1 cellular context compared by ENCODE assay signal in the genomic region with DNA sequence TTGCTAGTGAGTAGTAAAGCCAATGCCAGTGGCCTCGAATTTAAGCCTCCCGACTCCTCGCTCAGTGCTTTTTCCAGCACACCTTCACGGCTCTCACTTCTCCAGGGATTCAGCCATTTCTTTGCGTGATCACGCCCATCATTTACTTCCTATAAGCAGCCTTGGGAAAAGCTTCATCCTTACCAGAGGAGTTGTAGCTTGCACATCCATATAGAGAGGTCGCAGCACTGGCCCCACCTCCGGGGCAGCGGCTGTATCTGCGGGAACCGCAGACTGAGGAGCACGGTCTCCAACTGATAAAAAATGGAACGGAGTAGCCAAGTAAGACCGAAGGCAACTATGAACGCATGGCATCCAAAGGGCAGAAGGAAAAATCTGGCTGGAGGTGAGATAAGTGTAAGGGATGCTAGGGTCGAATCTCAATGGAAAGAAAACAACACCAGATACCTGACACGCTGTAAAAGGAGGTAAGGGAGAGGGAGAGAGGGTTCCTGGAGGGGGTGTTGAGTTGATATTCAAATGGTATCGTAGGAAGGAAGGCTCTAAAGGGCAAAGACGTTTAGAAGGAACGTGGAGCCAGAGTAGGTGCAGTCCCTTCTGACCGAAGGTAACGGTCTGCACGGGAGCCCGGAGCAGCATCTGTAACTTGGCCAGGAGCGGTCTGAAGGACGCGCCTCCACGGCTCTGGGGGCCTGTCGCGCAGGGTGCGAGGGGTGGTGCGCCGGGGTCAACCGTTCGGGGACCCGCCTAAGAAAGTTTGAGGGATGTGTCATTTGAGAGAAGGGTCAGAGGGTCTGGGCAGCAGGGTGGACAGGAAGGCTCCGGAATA.
TF ChIP-seq lines count a peak whose summit lies in the region.

No MANE protein-coding gene starts in this region.

TF ChIP-seq in K562, 482 proteins besides CTCF, POLR2A, EP300 and RAD21 (continues in another document):
- TF ChIP-seq HOMEZ (CRISPR knock-in tag; IDR thresholded peaks at IDR 0.05), result no peak
- no peak for TF ChIP-seq FOXJ3 (CRISPR knock-in tag; IDR thresholded peaks at IDR 0.05)
- TF ChIP-seq ZNF197 (CRISPR knock-in tag; IDR thresholded peaks at IDR 0.05; ENCODE audit: low read depth), result no peak
- TF ChIP-seq ZC3H8 (IDR thresholded peaks at IDR 0.05), result no peak
- TF ChIP-seq, protein P1, sequence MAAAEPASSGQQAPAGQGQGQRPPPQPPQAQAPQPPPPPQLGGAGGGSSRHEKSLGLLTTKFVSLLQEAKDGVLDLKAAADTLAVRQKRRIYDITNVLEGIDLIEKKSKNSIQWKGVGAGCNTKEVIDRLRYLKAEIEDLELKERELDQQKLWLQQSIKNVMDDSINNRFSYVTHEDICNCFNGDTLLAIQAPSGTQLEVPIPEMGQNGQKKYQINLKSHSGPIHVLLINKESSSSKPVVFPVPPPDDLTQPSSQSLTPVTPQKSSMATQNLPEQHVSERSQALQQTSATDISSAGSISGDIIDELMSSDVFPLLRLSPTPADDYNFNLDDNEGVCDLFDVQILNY (CRISPR knock-in tag; IDR thresholded peaks at IDR 0.05), result peak; percentile 7; the same call in 1 of the 2 replicates
- no peak for TF ChIP-seq BDP1 (IDR thresholded peaks at IDR 0.05; ENCODE audit: insufficient read depth, insufficient read length)
- TF ChIP-seq TBP (optimal IDR thresholded peaks at IDR 0.05; ENCODE audit: low read depth, low read length), result peak; percentile 23
- TF ChIP-seq RBBP5 (IDR thresholded peaks at IDR 0.05; ENCODE audit: borderline replicate concordance, insufficient read depth, low read length, poor library complexity, severe bottlenecking), result no peak
- TF ChIP-seq ELF1 (tag; IDR thresholded peaks at IDR 0.05), result no peak
- no peak for TF ChIP-seq PATZ1 (CRISPR knock-in tag; IDR thresholded peaks at IDR 0.05; ENCODE audit: borderline replicate concordance)
- no peak for TF ChIP-seq POLR2B (IDR thresholded peaks at IDR 0.05; ENCODE audit: low read depth, partially characterized antibody)
- no peak for TF ChIP-seq TFE3 (CRISPR knock-in tag; IDR thresholded peaks at IDR 0.05)
- TF ChIP-seq ZNF146 (CRISPR knock-in tag; IDR thresholded peaks at IDR 0.05; ENCODE audit: unreplicated experiment), result no peak
- no peak for TF ChIP-seq ZKSCAN8 (CRISPR knock-in tag; IDR thresholded peaks at IDR 0.05)
- TF ChIP-seq ATF3 (IDR thresholded peaks at IDR 0.05), result no peak
- no peak for TF ChIP-seq ATF3 (CRISPR knock-in tag; conservative IDR thresholded peaks at IDR 0.05)
- TF ChIP-seq STAT6 (CRISPR knock-in tag; IDR thresholded peaks at IDR 0.05), result no peak
- TF ChIP-seq, protein P2, sequence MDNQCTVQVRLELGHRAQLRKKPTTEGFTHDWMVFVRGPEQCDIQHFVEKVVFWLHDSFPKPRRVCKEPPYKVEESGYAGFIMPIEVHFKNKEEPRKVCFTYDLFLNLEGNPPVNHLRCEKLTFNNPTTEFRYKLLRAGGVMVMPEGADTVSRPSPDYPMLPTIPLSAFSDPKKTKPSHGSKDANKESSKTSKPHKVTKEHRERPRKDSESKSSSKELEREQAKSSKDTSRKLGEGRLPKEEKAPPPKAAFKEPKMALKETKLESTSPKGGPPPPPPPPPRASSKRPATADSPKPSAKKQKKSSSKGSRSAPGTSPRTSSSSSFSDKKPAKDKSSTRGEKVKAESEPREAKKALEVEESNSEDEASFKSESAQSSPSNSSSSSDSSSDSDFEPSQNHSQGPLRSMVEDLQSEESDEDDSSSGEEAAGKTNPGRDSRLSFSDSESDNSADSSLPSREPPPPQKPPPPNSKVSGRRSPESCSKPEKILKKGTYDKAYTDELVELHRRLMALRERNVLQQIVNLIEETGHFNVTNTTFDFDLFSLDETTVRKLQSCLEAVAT (IDR thresholded peaks at IDR 0.05), result 0 out of 4 replicates have a peak, but pooled peaks of 1 of the 2 experiments have one; percentile 34
- TF ChIP-seq, protein P3, sequence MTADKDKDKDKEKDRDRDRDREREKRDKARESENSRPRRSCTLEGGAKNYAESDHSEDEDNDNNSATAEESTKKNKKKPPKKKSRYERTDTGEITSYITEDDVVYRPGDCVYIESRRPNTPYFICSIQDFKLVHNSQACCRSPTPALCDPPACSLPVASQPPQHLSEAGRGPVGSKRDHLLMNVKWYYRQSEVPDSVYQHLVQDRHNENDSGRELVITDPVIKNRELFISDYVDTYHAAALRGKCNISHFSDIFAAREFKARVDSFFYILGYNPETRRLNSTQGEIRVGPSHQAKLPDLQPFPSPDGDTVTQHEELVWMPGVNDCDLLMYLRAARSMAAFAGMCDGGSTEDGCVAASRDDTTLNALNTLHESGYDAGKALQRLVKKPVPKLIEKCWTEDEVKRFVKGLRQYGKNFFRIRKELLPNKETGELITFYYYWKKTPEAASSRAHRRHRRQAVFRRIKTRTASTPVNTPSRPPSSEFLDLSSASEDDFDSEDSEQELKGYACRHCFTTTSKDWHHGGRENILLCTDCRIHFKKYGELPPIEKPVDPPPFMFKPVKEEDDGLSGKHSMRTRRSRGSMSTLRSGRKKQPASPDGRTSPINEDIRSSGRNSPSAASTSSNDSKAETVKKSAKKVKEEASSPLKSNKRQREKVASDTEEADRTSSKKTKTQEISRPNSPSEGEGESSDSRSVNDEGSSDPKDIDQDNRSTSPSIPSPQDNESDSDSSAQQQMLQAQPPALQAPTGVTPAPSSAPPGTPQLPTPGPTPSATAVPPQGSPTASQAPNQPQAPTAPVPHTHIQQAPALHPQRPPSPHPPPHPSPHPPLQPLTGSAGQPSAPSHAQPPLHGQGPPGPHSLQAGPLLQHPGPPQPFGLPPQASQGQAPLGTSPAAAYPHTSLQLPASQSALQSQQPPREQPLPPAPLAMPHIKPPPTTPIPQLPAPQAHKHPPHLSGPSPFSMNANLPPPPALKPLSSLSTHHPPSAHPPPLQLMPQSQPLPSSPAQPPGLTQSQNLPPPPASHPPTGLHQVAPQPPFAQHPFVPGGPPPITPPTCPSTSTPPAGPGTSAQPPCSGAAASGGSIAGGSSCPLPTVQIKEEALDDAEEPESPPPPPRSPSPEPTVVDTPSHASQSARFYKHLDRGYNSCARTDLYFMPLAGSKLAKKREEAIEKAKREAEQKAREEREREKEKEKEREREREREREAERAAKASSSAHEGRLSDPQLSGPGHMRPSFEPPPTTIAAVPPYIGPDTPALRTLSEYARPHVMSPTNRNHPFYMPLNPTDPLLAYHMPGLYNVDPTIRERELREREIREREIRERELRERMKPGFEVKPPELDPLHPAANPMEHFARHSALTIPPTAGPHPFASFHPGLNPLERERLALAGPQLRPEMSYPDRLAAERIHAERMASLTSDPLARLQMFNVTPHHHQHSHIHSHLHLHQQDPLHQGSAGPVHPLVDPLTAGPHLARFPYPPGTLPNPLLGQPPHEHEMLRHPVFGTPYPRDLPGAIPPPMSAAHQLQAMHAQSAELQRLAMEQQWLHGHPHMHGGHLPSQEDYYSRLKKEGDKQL (CRISPR knock-in tag; IDR thresholded peaks at IDR 0.05; ENCODE audit: borderline replicate concordance), result no peak
- TF ChIP-seq ZSCAN29 (IDR thresholded peaks at IDR 0.05), result no peak
- peak; percentile 22; the same call in 1 of the 2 replicates for TF ChIP-seq SMARCA4 (IDR thresholded peaks at IDR 0.05)
- TF ChIP-seq NR2F6 (CRISPR knock-in tag; IDR thresholded peaks at IDR 0.05), result no peak
- TF ChIP-seq, protein P4, sequence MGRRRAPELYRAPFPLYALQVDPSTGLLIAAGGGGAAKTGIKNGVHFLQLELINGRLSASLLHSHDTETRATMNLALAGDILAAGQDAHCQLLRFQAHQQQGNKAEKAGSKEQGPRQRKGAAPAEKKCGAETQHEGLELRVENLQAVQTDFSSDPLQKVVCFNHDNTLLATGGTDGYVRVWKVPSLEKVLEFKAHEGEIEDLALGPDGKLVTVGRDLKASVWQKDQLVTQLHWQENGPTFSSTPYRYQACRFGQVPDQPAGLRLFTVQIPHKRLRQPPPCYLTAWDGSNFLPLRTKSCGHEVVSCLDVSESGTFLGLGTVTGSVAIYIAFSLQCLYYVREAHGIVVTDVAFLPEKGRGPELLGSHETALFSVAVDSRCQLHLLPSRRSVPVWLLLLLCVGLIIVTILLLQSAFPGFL (CRISPR knock-in tag; IDR thresholded peaks at IDR 0.05), result no peak
- TF ChIP-seq HDAC1 (IDR thresholded peaks at IDR 0.05), result no peak
- TF ChIP-seq KLF10 (CRISPR knock-in tag; IDR thresholded peaks at IDR 0.05), result no peak
- TF ChIP-seq, protein P5, sequence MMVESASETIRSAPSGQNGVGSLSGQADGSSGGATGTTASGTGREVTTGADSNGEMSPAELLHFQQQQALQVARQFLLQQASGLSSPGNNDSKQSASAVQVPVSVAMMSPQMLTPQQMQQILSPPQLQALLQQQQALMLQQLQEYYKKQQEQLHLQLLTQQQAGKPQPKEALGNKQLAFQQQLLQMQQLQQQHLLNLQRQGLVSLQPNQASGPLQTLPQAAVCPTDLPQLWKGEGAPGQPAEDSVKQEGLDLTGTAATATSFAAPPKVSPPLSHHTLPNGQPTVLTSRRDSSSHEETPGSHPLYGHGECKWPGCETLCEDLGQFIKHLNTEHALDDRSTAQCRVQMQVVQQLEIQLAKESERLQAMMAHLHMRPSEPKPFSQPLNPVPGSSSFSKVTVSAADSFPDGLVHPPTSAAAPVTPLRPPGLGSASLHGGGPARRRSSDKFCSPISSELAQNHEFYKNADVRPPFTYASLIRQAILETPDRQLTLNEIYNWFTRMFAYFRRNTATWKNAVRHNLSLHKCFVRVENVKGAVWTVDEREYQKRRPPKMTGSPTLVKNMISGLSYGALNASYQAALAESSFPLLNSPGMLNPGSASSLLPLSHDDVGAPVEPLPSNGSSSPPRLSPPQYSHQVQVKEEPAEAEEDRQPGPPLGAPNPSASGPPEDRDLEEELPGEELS (CRISPR knock-in tag; IDR thresholded peaks at IDR 0.05; ENCODE audit: borderline replicate concordance), result no peak
- TF ChIP-seq ZKSCAN3 (CRISPR knock-in tag; IDR thresholded peaks at IDR 0.05), result no peak
- peak; percentile 62; the same call in 1 of the 2 replicates for TF ChIP-seq OTX1 (CRISPR knock-in tag; IDR thresholded peaks at IDR 0.05)
- TF ChIP-seq, protein P6, sequence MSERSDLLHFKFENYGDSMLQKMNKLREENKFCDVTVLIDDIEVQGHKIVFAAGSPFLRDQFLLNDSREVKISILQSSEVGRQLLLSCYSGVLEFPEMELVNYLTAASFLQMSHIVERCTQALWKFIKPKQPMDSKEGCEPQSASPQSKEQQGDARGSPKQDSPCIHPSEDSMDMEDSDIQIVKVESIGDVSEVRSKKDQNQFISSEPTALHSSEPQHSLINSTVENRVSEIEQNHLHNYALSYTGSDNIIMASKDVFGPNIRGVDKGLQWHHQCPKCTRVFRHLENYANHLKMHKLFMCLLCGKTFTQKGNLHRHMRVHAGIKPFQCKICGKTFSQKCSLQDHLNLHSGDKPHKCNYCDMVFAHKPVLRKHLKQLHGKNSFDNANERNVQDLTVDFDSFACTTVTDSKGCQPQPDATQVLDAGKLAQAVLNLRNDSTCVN (CRISPR knock-in tag; IDR thresholded peaks at IDR 0.05), result 0 out of 2 replicates have a peak, but pooled peaks have one; percentile 45
